Comparison of ENCODE assay signal across 20 cellular contexts in genomic region chr14:64292197-64292596, GRCh38. TPM values are rescaled to one million over a fixed set of nuclear protein-coding genes. Genes with fewer than 3 reads are reported as not detected.
DNase-seq lines count a peak whose midpoint lies in the region; ATAC-seq lines count a peak whose summit lies in the region.
"Had no signal": no experiment of that assay in that cellular context is flagged by ENCODE, and none has a peak within 500 bp of the region (broad histone marks: within the 10 kb centered on the region; RNA-seq: fewer than 3 reads in every experiment).

No MANE protein-coding gene starts in this region.

- H3K4me1 Mint-ChIP-seq in activated CD4-positive, alpha-beta memory T cell treated with anti-CD3 and anti-CD28 coated beads for 36 hours (ENCODE audit: low read depth), result peaks cover 29% of the 10 kb centered on the region
- peaks cover 30% of the 10 kb centered on the region for H3K4me1 Mint-ChIP-seq in activated CD4-positive, alpha-beta memory T cell treated with anti-CD3 and anti-CD28 coated beads, Interleukin-2, amount 10 ng/mL, durations not matched to agents 7 days and 5 days
- H3K4me1 Mint-ChIP-seq in stimulated activated naive CD8-positive, alpha-beta T cell treated with anti-CD3 and anti-CD28 coated beads, Interleukin-15, Interleukin-2, amounts not matched to agents 100 ng/mL and 50 ng/mL, for 24 hours (ENCODE audit: low read depth), result peaks cover 59% of the 10 kb centered on the region
- peaks cover 10 to 18% of the 10 kb centered on the region in 2 donors for H3K4me1 Mint-ChIP-seq in natural killer cell treated with Interleukin-12 subunit alpha and Interleukin-12 subunit beta and Interleukin-15 and Interleukin-18, amount 100 ng/mL, for 72 hours (ENCODE audit: low read depth in 2 of 2)

- intact Hi-C loops in activated CD4-positive, alpha-beta memory T cell treated with anti-CD3 and anti-CD28 coated beads for 36 hours (cut with micrococcal nuclease), result loop anchor here (10.0 kb wide), 2 partner anchors 227 to 817 kb away; no protein-coding TSS in a partner anchor

- H3K4me3 ChIP-seq in SJCRH30, result peak overlapping the region; percentile 61
- H3K4me3 ChIP-seq: BLaER1, GM12878, GM23248, HAP-1 had no signal

- H3K27ac Mint-ChIP-seq in activated CD4-positive, alpha-beta memory T cell treated with anti-CD3 and anti-CD28 coated beads for 36 hours, result no peak overlapping the region
- no peak overlapping the region for H3K27ac Mint-ChIP-seq in activated CD4-positive, alpha-beta memory T cell treated with anti-CD3 and anti-CD28 coated beads, Interleukin-2, amount 10 ng/mL, durations not matched to agents 7 days and 5 days
- H3K27ac Mint-ChIP-seq in stimulated activated naive CD8-positive, alpha-beta T cell treated with anti-CD3 and anti-CD28 coated beads, Interleukin-15, Interleukin-2, amounts not matched to agents 100 ng/mL and 50 ng/mL, for 24 hours, result peak overlapping the region; percentile 1
- no peak overlapping the region for H3K27ac Mint-ChIP-seq in natural killer cell treated with Interleukin-12 subunit alpha and Interleukin-12 subunit beta and Interleukin-15 and Interleukin-18, amount 100 ng/mL, for 72 hours
- H3K27ac Mint-ChIP-seq: CD8-positive, alpha-beta T cell had no signal

- CTCF ChIA-PET in activated CD4-positive, alpha-beta memory T cell treated with anti-CD3 and anti-CD28 coated beads for 36 hours (lab: Charles Lee), result no interaction called here
- CTCF ChIA-PET in activated CD4-positive, alpha-beta memory T cell treated with anti-CD3 and anti-CD28 coated beads, Interleukin-2, amount 10 ng/mL, durations not matched to agents 7 days and 5 days (lab: Charles Lee), result no interaction called here

- no peak overlapping the region for H3K27ac ChIP-seq in SJCRH30
- H3K27ac ChIP-seq: BLaER1, GM23248, RWPE1 had no signal

- no peak overlapping the region for H3K4me3 Mint-ChIP-seq in activated CD4-positive, alpha-beta memory T cell treated with anti-CD3 and anti-CD28 coated beads for 36 hours
- no peak overlapping the region for H3K4me3 Mint-ChIP-seq in activated CD4-positive, alpha-beta memory T cell treated with anti-CD3 and anti-CD28 coated beads, Interleukin-2, amount 10 ng/mL, durations not matched to agents 7 days and 5 days
- peak overlapping the region; percentile 1 for H3K4me3 Mint-ChIP-seq in stimulated activated naive CD8-positive, alpha-beta T cell treated with anti-CD3 and anti-CD28 coated beads, Interleukin-15, Interleukin-2, amounts not matched to agents 100 ng/mL and 50 ng/mL, for 24 hours
- no peak overlapping the region for H3K4me3 Mint-ChIP-seq in natural killer cell treated with Interleukin-12 subunit alpha and Interleukin-12 subunit beta and Interleukin-15 and Interleukin-18, amount 100 ng/mL, for 72 hours
- H3K4me3 Mint-ChIP-seq: CD8-positive, alpha-beta T cell had no signal

- H3K36me3 ChIP-seq in SJCRH30, result no peaks in the 10 kb centered on the region
- H3K36me3 ChIP-seq: BLaER1, HAP-1 had no signal

- ATAC-seq in natural killer cell treated with Interleukin-12 subunit alpha and Interleukin-12 subunit beta and Interleukin-15 and Interleukin-18, amount 100 ng/mL, for 72 hours, result no peak
- ATAC-seq: CD8-positive, alpha-beta T cell; GM12878; PC-3 had no signal

- peak; percentile 13 for DNase-seq in activated CD4-positive, alpha-beta memory T cell treated with anti-CD3 and anti-CD28 coated beads for 36 hours
- no peak for DNase-seq in activated CD4-positive, alpha-beta memory T cell treated with anti-CD3 and anti-CD28 coated beads, Interleukin-2, amount 10 ng/mL, durations not matched to agents 7 days and 5 days
- DNase-seq in stimulated activated CD4-positive, alpha-beta T cell treated with anti-CD3 and anti-CD28 coated beads, Interleukin-4, amount 100 ng/mL, for 24 hours, result peak; percentile 15
- no peak for DNase-seq in stimulated activated CD4-positive, alpha-beta T cell treated with anti-CD3 and anti-CD28 coated beads, Interleukin-12 subunit alpha, Interleukin-12 subunit beta, amount 100 ng/mL, for 4 hours
- DNase-seq in SJCRH30, result no peak
- no peak for DNase-seq in natural killer cell treated with Interleukin-12 subunit alpha and Interleukin-12 subunit beta and Interleukin-15 and Interleukin-18, amount 100 ng/mL, for 72 hours (ENCODE audit: low spot score)
- no peak for DNase-seq in NK-92 (lab: John Stamatoyannopoulos, UW; ENCODE audit: unreplicated experiment)
- DNase-seq: Calu3; CD8-positive, alpha-beta T cell; EL; GM23248; NCI-H1105; NCI-H510A; NCI-H748 treated with DMSO at 0.1 percent for 48 hours had no signal

- H3K27me3 ChIP-seq in SJCRH30, result no peaks in the 10 kb centered on the region

- peaks cover 12% of the 10 kb centered on the region for H3K27me3 Mint-ChIP-seq in activated CD4-positive, alpha-beta memory T cell treated with anti-CD3 and anti-CD28 coated beads for 36 hours
- peaks cover 17% of the 10 kb centered on the region for H3K27me3 Mint-ChIP-seq in activated CD4-positive, alpha-beta memory T cell treated with anti-CD3 and anti-CD28 coated beads, Interleukin-2, amount 10 ng/mL, durations not matched to agents 7 days and 5 days
- H3K27me3 Mint-ChIP-seq in stimulated activated naive CD8-positive, alpha-beta T cell treated with anti-CD3 and anti-CD28 coated beads, Interleukin-15, Interleukin-2, amounts not matched to agents 100 ng/mL and 50 ng/mL, for 24 hours, result peaks cover 14% of the 10 kb centered on the region
- H3K27me3 Mint-ChIP-seq in natural killer cell treated with Interleukin-12 subunit alpha and Interleukin-12 subunit beta and Interleukin-15 and Interleukin-18, amount 100 ng/mL, for 72 hours, result peaks cover 21 to 26% of the 10 kb centered on the region in 2 donors

- H3K36me3 Mint-ChIP-seq in activated CD4-positive, alpha-beta memory T cell treated with anti-CD3 and anti-CD28 coated beads for 36 hours, result no peaks in the 10 kb centered on the region
- H3K36me3 Mint-ChIP-seq in activated CD4-positive, alpha-beta memory T cell treated with anti-CD3 and anti-CD28 coated beads, Interleukin-2, amount 10 ng/mL, durations not matched to agents 7 days and 5 days (ENCODE audit: low read depth), result no peaks in the 10 kb centered on the region
- H3K36me3 Mint-ChIP-seq in stimulated activated naive CD8-positive, alpha-beta T cell treated with anti-CD3 and anti-CD28 coated beads, Interleukin-15, Interleukin-2, amounts not matched to agents 100 ng/mL and 50 ng/mL, for 24 hours (ENCODE audit: low read depth), result no peaks in the 10 kb centered on the region
- no peaks in the 10 kb centered on the region for H3K36me3 Mint-ChIP-seq in natural killer cell treated with Interleukin-12 subunit alpha and Interleukin-12 subunit beta and Interleukin-15 and Interleukin-18, amount 100 ng/mL, for 72 hours
- H3K36me3 Mint-ChIP-seq: CD8-positive, alpha-beta T cell had no signal

- no peaks in the 10 kb centered on the region for H3K9me3 Mint-ChIP-seq in activated CD4-positive, alpha-beta memory T cell treated with anti-CD3 and anti-CD28 coated beads for 36 hours
- no peaks in the 10 kb centered on the region for H3K9me3 Mint-ChIP-seq in activated CD4-positive, alpha-beta memory T cell treated with anti-CD3 and anti-CD28 coated beads, Interleukin-2, amount 10 ng/mL, durations not matched to agents 7 days and 5 days
- no peaks in the 10 kb centered on the region for H3K9me3 Mint-ChIP-seq in stimulated activated naive CD8-positive, alpha-beta T cell treated with anti-CD3 and anti-CD28 coated beads, Interleukin-15, Interleukin-2, amounts not matched to agents 100 ng/mL and 50 ng/mL, for 24 hours
- H3K9me3 Mint-ChIP-seq in natural killer cell treated with Interleukin-12 subunit alpha and Interleukin-12 subunit beta and Interleukin-15 and Interleukin-18, amount 100 ng/mL, for 72 hours, result no peaks in the 10 kb centered on the region
- H3K9me3 Mint-ChIP-seq: CD8-positive, alpha-beta T cell had no signal

- peaks cover 14% of the 10 kb centered on the region for H3K4me1 ChIP-seq in SJCRH30

- no peaks in the 10 kb centered on the region for H3K9me3 ChIP-seq in SJCRH30 (replicated peaks)
- H3K9me3 ChIP-seq: BLaER1, HAP-1 had no signal

- POLR2A ChIA-PET in activated CD4-positive, alpha-beta memory T cell treated with anti-CD3 and anti-CD28 coated beads for 36 hours (lab: Charles Lee), result no interaction called here
- POLR2A ChIA-PET in activated CD4-positive, alpha-beta memory T cell treated with anti-CD3 and anti-CD28 coated beads, Interleukin-2, amount 10 ng/mL, durations not matched to agents 7 days and 5 days (lab: Charles Lee), result no interaction called here

RNA-seq across cellular contexts. Expression of gene ESR2, which starts 2.0 kb away (rescaled TPM):
- under 1 TPM; 0.17 to 0.45 TPM for total RNA-seq in activated CD4-positive, alpha-beta memory T cell treated with anti-CD3 and anti-CD28 coated beads for 36 hours
- total RNA-seq in activated CD4-positive, alpha-beta memory T cell treated with anti-CD3 and anti-CD28 coated beads, Interleukin-2, amount 10 ng/mL, durations not matched to agents 7 days and 5 days, result under 1 TPM; 0.13 to 0.18 TPM
- total RNA-seq in SJCRH30 (2014; rRNA removed; shearing (Covaris generic)), result 11.8 and 12.1 TPM in 2 replicates
- total RNA-seq in natural killer cell treated with Interleukin-12 subunit alpha and Interleukin-12 subunit beta and Interleukin-15 and Interleukin-18, amount 100 ng/mL, for 72 hours, result under 1 TPM in 1 of 2 donors, not detected in 1; 0.64 TPM
- total RNA-seq: Calu3, GM23248 had no signal

Comparison
In these comparisons a context has a peak if more than half of its experiments do, and no peak if none do; other contexts are left out.
1. DNase-seq: peak in activated CD4-positive, alpha-beta memory T cell treated with anti-CD3 and anti-CD28 coated beads for 36 hours (single experiment) and stimulated activated CD4-positive, alpha-beta T cell treated with anti-CD3 and anti-CD28 coated beads, Interleukin-4, amount 100 ng/mL, for 24 hours (single experiment); none in activated CD4-positive, alpha-beta memory T cell treated with anti-CD3 and anti-CD28 coated beads, Interleukin-2, amount 10 ng/mL, durations not matched to agents 7 days and 5 days (single experiment), stimulated activated CD4-positive, alpha-beta T cell treated with anti-CD3 and anti-CD28 coated beads, Interleukin-12 subunit alpha, Interleukin-12 subunit beta, amount 100 ng/mL, for 4 hours (single experiment), SJCRH30 (0 of 2), natural killer cell treated with Interleukin-12 subunit alpha and Interleukin-12 subunit beta and Interleukin-15 and Interleukin-18, amount 100 ng/mL, for 72 hours (single experiment) and NK-92 (single experiment).